Comparison of ENCODE assay signal across 12 cellular contexts in the genomic region with DNA sequence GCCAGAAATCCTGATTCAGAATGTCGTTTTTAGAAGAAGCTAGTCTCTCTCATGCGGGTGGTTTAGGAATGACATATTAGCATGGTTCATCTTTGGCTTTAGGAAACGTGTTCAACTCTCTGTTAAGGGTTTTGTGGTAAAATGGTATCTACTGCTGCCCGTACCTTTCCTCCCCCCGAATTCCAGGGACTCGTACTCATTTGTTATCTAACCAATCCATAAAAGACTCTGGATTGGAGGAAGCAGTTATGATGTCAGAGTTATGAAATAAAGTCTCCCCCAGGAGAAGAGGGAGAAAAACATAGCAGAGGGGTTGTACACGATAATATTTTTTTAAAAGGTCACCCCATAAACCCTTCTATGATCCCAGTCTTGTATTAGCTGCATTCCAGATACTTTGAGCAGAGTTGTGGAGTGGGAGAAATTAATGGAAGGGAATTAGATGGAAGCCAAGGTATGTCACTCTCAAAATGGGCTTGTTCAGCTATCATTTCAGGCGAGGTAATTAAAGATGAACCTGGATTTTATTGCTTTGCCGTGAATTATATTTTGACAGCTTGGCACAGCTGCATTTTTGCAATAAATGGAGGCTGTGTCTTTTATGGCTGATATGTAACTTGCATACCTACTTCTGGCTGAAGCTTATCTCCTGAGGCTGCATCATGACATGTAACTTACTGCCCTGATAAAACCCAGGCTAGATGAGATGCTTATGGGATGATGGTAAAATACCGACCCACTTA. TPM values are rescaled to one million over a fixed set of nuclear protein-coding genes. Genes with fewer than 3 reads are reported as not detected.
A peak's percentile ranks its signal among the peaks of the same experiment; 100 is the strongest.
DNase-seq lines count a peak whose midpoint lies in the region; ATAC-seq, FAIRE-seq and TF ChIP-seq lines count a peak whose summit lies in the region.
"Had no signal": no experiment of that assay in that cellular context is flagged by ENCODE, and none has a peak within 500 bp of the region (broad histone marks: within the 10 kb centered on the region; RNA-seq: fewer than 3 reads in every experiment).

No MANE protein-coding gene starts in this region.

- TF ChIP-seq CTCF in fibroblast of pulmonary artery (IDR thresholded peaks at IDR 0.05; ENCODE audit: low read length, missing control alignments), result no peak

- H3K18ac ChIP-seq in trophoblast cell (ENCODE audit: low read length), result no peak overlapping the region

- no peak overlapping the region for H3K14ac ChIP-seq in trophoblast cell (ENCODE audit: low read length)

- ATAC-seq in HG02970 (IDR thresholded peaks at IDR 0.05; ENCODE audit: low FRiP score, unreplicated experiment), result no peak

- peaks cover 4% of the 10 kb centered on the region for H3K79me2 ChIP-seq in trophoblast cell (ENCODE audit: control insufficient read depth, insufficient read depth, low read length, poor library complexity)

- peaks cover 6 to 23% of the 10 kb centered on the region in 2 experiments for H3K4me1 ChIP-seq in trophoblast cell (ENCODE audit: control insufficient read depth in 1 of 2, insufficient read depth in 2 of 2, low read length in 2 of 2)

- H4K12ac ChIP-seq in trophoblast cell (ENCODE audit: low read depth, low read length), result no peak overlapping the region

- H3K36me3 ChIP-seq in trophoblast cell (ENCODE audit: control insufficient read depth in 1 of 2, insufficient read depth in 2 of 2, low read length in 2 of 2), result peaks cover 11% of the 10 kb centered on the region in 2 experiments

- H2AK5ac ChIP-seq in trophoblast cell (ENCODE audit: low read length), result no peak overlapping the region

- H3K4ac ChIP-seq in trophoblast cell (ENCODE audit: low read depth, low read length), result no peak overlapping the region

- no peak overlapping the region for H3K23ac ChIP-seq in trophoblast cell (ENCODE audit: low read length)

- no CpG with 5 or more reads among the region's 10 CpGs for WGBS in trophoblast cell (ENCODE audit: extremely low coverage, insufficient coverage, insufficient read length)

- no peak overlapping the region for H2BK120ac ChIP-seq in trophoblast cell (ENCODE audit: insufficient read depth, low read length, poor library complexity)

- H4K91ac ChIP-seq in trophoblast cell (ENCODE audit: low read depth, low read length), result peak overlapping the region; percentile 13

- H3K27ac ChIP-seq in trophoblast cell (ENCODE audit: low read depth, low read length), result peak overlapping the region; percentile 70
- H3K27ac ChIP-seq: parathyroid adenoma had no signal

- no peak for FAIRE-seq in RCC 7860 (lab: Jason Lieb, UNC)

- DNase-seq in Daoy (ENCODE audit: low read depth) (peak; percentile 40), RCC 7860 (ENCODE audit: low spot score) (peak; percentile 98), fibroblast of pulmonary artery (ENCODE audit: low read depth) (peak; percentile 91), trophoblast cell (peak; percentile 78 to 95), DMS 273 (lab: John Stamatoyannopoulos, UW; ENCODE audit: unreplicated experiment) (no peak), NCI-H2029 (lab: John Stamatoyannopoulos, UW) (no peak)
- DNase-seq in stimulated activated CD4-positive, alpha-beta T cell treated with anti-CD3 and anti-CD28 coated beads, Interleukin-4, amount 100 ng/mL, for 1 hour, result no peak
- DNase-seq: CD4-positive, alpha-beta memory T cell; SHP77 treated with DMSO at 0.1 percent for 48 hours had no signal

- no peak overlapping the region for H3K4me2 ChIP-seq in trophoblast cell (ENCODE audit: low read length)

- H2BK5ac ChIP-seq in trophoblast cell (ENCODE audit: low read depth, low read length, poor library complexity), result peak overlapping the region; percentile 21

- peak overlapping the region; percentile 2 for H3K4me3 ChIP-seq in fibroblast of pulmonary artery (replicated peaks; ENCODE audit: low read depth, low read length)
- H3K4me3 ChIP-seq in trophoblast cell (ENCODE audit: low read depth, low read length), result no peak overlapping the region

- H3K27me3 ChIP-seq in trophoblast cell (ENCODE audit: insufficient read depth, low read length), result no peaks in the 10 kb centered on the region
- H3K27me3 ChIP-seq: heart left ventricle had no signal

- H2BK12ac ChIP-seq in trophoblast cell (ENCODE audit: low read length), result no peak overlapping the region

- no peak overlapping the region for H2AFZ ChIP-seq in trophoblast cell (ENCODE audit: insufficient read depth, low read length, poor library complexity)
- H2AFZ ChIP-seq: parathyroid adenoma had no signal

- no peak overlapping the region for H4K8ac ChIP-seq in trophoblast cell (ENCODE audit: low read depth, low read length)

- no peak overlapping the region for H3K9ac ChIP-seq in trophoblast cell (ENCODE audit: low read length)
- H3K9ac ChIP-seq: parathyroid adenoma had no signal

- peaks cover 3% of the 10 kb centered on the region for H3K79me1 ChIP-seq in trophoblast cell (ENCODE audit: low read length)

- no peaks in the 10 kb centered on the region for H3K9me3 ChIP-seq in trophoblast cell (ENCODE audit: insufficient read depth, low read depth, low read length)
- H3K9me3 ChIP-seq: heart left ventricle had no signal

RNA-seq across cellular contexts. Expression of gene RAI14, which starts 31.3 kb away (rescaled TPM):
- 54.9 and 60.0 TPM in 2 replicates for total RNA-seq in Daoy (2014; rRNA removed; shearing (Covaris generic))
- 251 and 256 TPM in 2 replicates for polyA plus RNA-seq in trophoblast cell (2013)

Comparison
In these comparisons a context has a peak if more than half of its experiments do, and no peak if none do; other contexts are left out.
1. DNase-seq: peak in Daoy (single experiment), RCC 7860 (single experiment), fibroblast of pulmonary artery (single experiment) and trophoblast cell (2 of 2); none in DMS 273 (single experiment), NCI-H2029 (single experiment) and stimulated activated CD4-positive, alpha-beta T cell treated with anti-CD3 and anti-CD28 coated beads, Interleukin-4, amount 100 ng/mL, for 1 hour (single experiment).